20 cellular contexts compared by ENCODE assay signal in genomic region chr9:133051281-133051900, GRCh38. TPM values are rescaled to one million over a fixed set of nuclear protein-coding genes. Genes with fewer than 3 reads are reported as not detected.
DNase-seq lines count a peak whose midpoint lies in the region; TF ChIP-seq lines count a peak whose summit lies in the region.
"Had no signal": no experiment of that assay in that cellular context is flagged by ENCODE, and none has a peak within 500 bp of the region (broad histone marks: within the 10 kb centered on the region; RNA-seq: fewer than 3 reads in every experiment).

No MANE protein-coding gene starts in this region.

- no peak overlapping the region for H3K4me3 ChIP-seq in dorsolateral prefrontal cortex
- no peak overlapping the region for H3K4me3 ChIP-seq in mucosa of rectum (ENCODE audit: low read length in 2 of 2)
- no peak overlapping the region for H3K4me3 ChIP-seq in transverse colon
- H3K4me3 ChIP-seq in thyroid gland (replicated peaks in 1 of 3), result no peak overlapping the region
- H3K4me3 ChIP-seq: K562 had no signal

- H3K36me3 ChIP-seq in mucosa of rectum (ENCODE audit: control insufficient read depth in 2 of 2, insufficient read depth in 2 of 2, low read length in 2 of 2), result peaks cover 34 to 64% of the 10 kb centered on the region in 2 donors
- H3K36me3 ChIP-seq in transverse colon, result peaks cover 0 to 38% (median 15%) of the 10 kb centered on the region in 4 donors
- H3K36me3 ChIP-seq in thyroid gland, result peaks cover 51 to 58% of the 10 kb centered on the region in 2 donors

- H3K4me1 ChIP-seq in mucosa of rectum (ENCODE audit: control insufficient read depth in 2 of 2, insufficient read depth in 2 of 2, low read length in 2 of 2), result peaks cover 2 to 13% of the 10 kb centered on the region in 2 donors
- H3K4me1 ChIP-seq in transverse colon, result peaks cover 6 to 15% (median 10%) of the 10 kb centered on the region in 4 donors
- no peaks in the 10 kb centered on the region for H3K4me1 ChIP-seq in thyroid gland

- H3K9ac ChIP-seq in mucosa of rectum (ENCODE audit: low read depth in 1 of 2, low read length in 2 of 2), result no peak overlapping the region

- no peak for TF ChIP-seq POLR2A in transverse colon (IDR thresholded peaks at IDR 0.05)
- no peak for TF ChIP-seq POLR2A in thyroid gland (IDR thresholded peaks at IDR 0.05)

- intact Hi-C loops in dorsolateral prefrontal cortex (cut with DNase I) (loop anchor here (2.0 to 5.0 kb wide), 3 partner anchors 51 to 95 kb away; no protein-coding TSS in a partner anchor), transverse colon (cut with DNase I; ENCODE audit: low total_unique reads) (no loop called here), thyroid gland (cut with DNase I) (no loop called here)

- WGBS in transverse colon (ENCODE audit: low coverage in 1 of 2), 2 donors, result 85 to 92% methylated on average over 5 to 20 of the region's 20 CpGs
- WGBS in thyroid gland, 2 donors, result 94 to 97% methylated on average over 8 to 20 of the region's 20 CpGs

- TF ChIP-seq CTCF in dorsolateral prefrontal cortex (IDR thresholded peaks at IDR 0.05 in 54 of 56, conservative IDR thresholded peaks at IDR 0.05 in 2 of 56; ENCODE audit: low read depth in 1 of 56, partially characterized antibody in 56 of 56), result no peak
- TF ChIP-seq CTCF in transverse colon (IDR thresholded peaks at IDR 0.05), result no peak
- no peak for TF ChIP-seq CTCF in thyroid gland (IDR thresholded peaks at IDR 0.05)

- DNase-seq in DMS53 (lab: John Stamatoyannopoulos, UW) (peak; percentile 66), DMS53 treated with DMSO at 0.1 percent for 48 hours (lab: John Stamatoyannopoulos, UW; ENCODE audit: unreplicated experiment) (no peak), dorsolateral prefrontal cortex (no peak), transverse colon (no peak), HCEC 1CT (no peak), germinal center (ENCODE audit: low spot score) (no peak), thyroid gland (no peak)
- DNase-seq: AML-193; COR-L47; DMS 273 treated with DMSO at 0.1 percent for 48 hours; GF-D8; NCI-H1105 treated with DMSO at 0.1 percent for 48 hours; NCI-H1694 treated with DMSO at 0.1 percent for 48 hours; NCI-H2107; NCI-H748 treated with DMSO at 0.1 percent for 48 hours; NK-92 treated with Interleukin-12 subunit alpha and Interleukin-12 subunit beta, amount 100 ng/mL, for 24 hours; Right ventricle myocardium superior had no signal

- H3K9me3 ChIP-seq in mucosa of rectum (ENCODE audit: control insufficient read depth in 2 of 2, low read length in 2 of 2) (no peaks in the 10 kb centered on the region), transverse colon (no peaks in the 10 kb centered on the region), thyroid gland (no peaks in the 10 kb centered on the region)

- in situ Hi-C loops in transverse colon (cut with MboI; ENCODE audit: low pct_ligation_motif_present in 1 of 4, low pct_unique_long_range_greater_than_20kb in 1 of 4, low sequenced_read_pairs in 3 of 4), result no loop called here

- no peak for TF ChIP-seq EP300 in transverse colon (IDR thresholded peaks at IDR 0.05; ENCODE audit: low read depth)

- H3K27me3 ChIP-seq in dorsolateral prefrontal cortex (no peaks in the 10 kb centered on the region), mucosa of rectum (ENCODE audit: control insufficient read depth in 2 of 2, insufficient read depth in 2 of 2, low read length in 2 of 2) (no peaks in the 10 kb centered on the region), transverse colon (no peaks in the 10 kb centered on the region), thyroid gland (no peaks in the 10 kb centered on the region)

- H3K27ac ChIP-seq in dorsolateral prefrontal cortex, result peak overlapping the region in 58 of 59 donors; percentile 42 to 98 (median 90)
- H3K27ac ChIP-seq in mucosa of rectum (ENCODE audit: low read depth in 2 of 2, low read length in 2 of 2), result peak overlapping the region; percentile 17 to 38
- peak overlapping the region; percentile 36 to 70 (median 62) for H3K27ac ChIP-seq in transverse colon
- no peak overlapping the region for H3K27ac ChIP-seq in thyroid gland
- H3K27ac ChIP-seq: 22Rv1 had no signal

RNA-seq across cellular contexts. Expression of gene CEL, which starts 10.4 kb away (rescaled TPM):
- total RNA-seq in dorsolateral prefrontal cortex (1 to 10 TPM in 107 of 120 experiments, under 1 TPM in 13; 0.64 to 7.6 (median 2.1) TPM), transverse colon (1 to 10 TPM in 1 of 4 donors, under 1 TPM in 2, not detected in 1; 0.27 to 8.6 (median 0.48) TPM), thyroid gland (under 1 TPM in 3 of 4 donors, not detected in 1; 0.27 to 0.46 (median 0.33) TPM)

RNA-seq across cellular contexts. Expression of gene GTF3C5, which starts 20.6 kb away (rescaled TPM):
- total RNA-seq in dorsolateral prefrontal cortex (10 to 100 TPM; 37.5 to 98.9 (median 61.0) TPM), transverse colon (10 to 100 TPM; 44.5 to 56.9 (median 50.2) TPM), thyroid gland (10 to 100 TPM; 49.3 to 69.0 (median 56.8) TPM)

Comparison
In these comparisons a context has a peak if more than half of its experiments do, and no peak if none do; other contexts are left out.
1. H3K27ac ChIP-seq: peak in dorsolateral prefrontal cortex (58 of 59), mucosa of rectum (2 of 2) and transverse colon (4 of 4); none in thyroid gland (0 of 3).
2. intact Hi-C loops: an anchor here in dorsolateral prefrontal cortex (2.0 to 5.0 kb wide); none called in transverse colon and thyroid gland.